In genomic region chr10:19815036-19815435, GRCh38 we compare ENCODE assay signal across 10 cellular contexts. TPM values are rescaled to one million over a fixed set of nuclear protein-coding genes. Genes with fewer than 3 reads are reported as not detected.
DNase-seq lines count a peak whose midpoint lies in the region; ATAC-seq, FAIRE-seq and TF ChIP-seq lines count a peak whose summit lies in the region.
"Had no signal": no experiment of that assay in that cellular context is flagged by ENCODE, and none has a peak within 500 bp of the region (broad histone marks: within the 10 kb centered on the region; RNA-seq: fewer than 3 reads in every experiment).

No MANE protein-coding gene starts in this region.

- H3K9ac ChIP-seq in adipocyte (ENCODE audit: low read length): peak overlapping the region; percentile 77

- H3K9me3 ChIP-seq in BE2C (no peaks in the 10 kb centered on the region), adipocyte (ENCODE audit: control insufficient read depth, low read length) (no peaks in the 10 kb centered on the region), iPS DF 6.9 (ENCODE audit: control insufficient read depth, insufficient read depth, low read length) (no peaks in the 10 kb centered on the region)

- H3K27me3 ChIP-seq in BE2C: peaks cover 36% of the 10 kb centered on the region
- peaks cover 9% of the 10 kb centered on the region for H3K27me3 ChIP-seq in adipocyte (replicated peaks; ENCODE audit: control insufficient read depth, insufficient read depth, low read length)
- H3K27me3 ChIP-seq in iPS DF 6.9 (ENCODE audit: control insufficient read depth, insufficient read depth, low read length): no peaks in the 10 kb centered on the region

- H3K4me3 ChIP-seq in BE2C (ENCODE audit: low read depth, low read length) (peak overlapping the region; percentile 80), adipocyte (ENCODE audit: low read length) (peak overlapping the region; percentile 80), iPS DF 6.9 (ENCODE audit: low read length) (peak overlapping the region; percentile 87; the same call in 1 of the 2 replicates)
- H3K4me3 ChIP-seq: PC-9 had no signal

- no peak overlapping the region for H3K27ac ChIP-seq in iPS DF 6.9 (ENCODE audit: low read length)
- H3K27ac ChIP-seq: PC-9 had no signal

- no CpG with 5 or more reads among the region's 11 CpGs for WGBS in iPS DF 6.9 (ENCODE audit: insufficient coverage, insufficient read length)

- DNase-seq in BE2C (no peak), adipocyte (ENCODE audit: low read depth) (no peak), iPS DF 6.9 (ENCODE audit: low read depth, low spot score) (no peak), pons (ENCODE audit: low spot score) (peak; percentile 17), frontal cortex (ENCODE audit: low spot score in 2 of 2) (no peak), amygdala (lab: John Stamatoyannopoulos, UW) (no peak)
- DNase-seq: activated CD8-positive, alpha-beta memory T cell treated with anti-CD3 and anti-CD28 coated beads, Interleukin-2, amount 10 ng/mL, durations not matched to agents 7 days and 5 days; PC-9 had no signal

- no peak for FAIRE-seq in frontal cortex (lab: Jason Lieb, UNC)

- H3K4me1 ChIP-seq in BE2C: no peaks in the 10 kb centered on the region
- peaks cover 18% of the 10 kb centered on the region for H3K4me1 ChIP-seq in adipocyte (ENCODE audit: control insufficient read depth, insufficient read depth, low read length)
- no peaks in the 10 kb centered on the region for H3K4me1 ChIP-seq in iPS DF 6.9 (ENCODE audit: control insufficient read depth, insufficient read depth, low read length)

- no peak for TF ChIP-seq CTCF in BE2C (IDR thresholded peaks at IDR 0.05; ENCODE audit: low read depth, low read length)

- ATAC-seq in HG02642 (IDR thresholded peaks at IDR 0.05; ENCODE audit: poor library complexity, unreplicated experiment) (no peak), HG02610 (IDR thresholded peaks at IDR 0.05; ENCODE audit: unreplicated experiment) (no peak)

- no peaks in the 10 kb centered on the region for H3K36me3 ChIP-seq in BE2C
- no peaks in the 10 kb centered on the region for H3K36me3 ChIP-seq in adipocyte (ENCODE audit: control insufficient read depth, insufficient read depth, low read length, severe bottlenecking)
- H3K36me3 ChIP-seq in iPS DF 6.9 (ENCODE audit: control insufficient read depth, insufficient read depth, low read length): no peaks in the 10 kb centered on the region

RNA-seq across cellular contexts. Expression of gene PLXDC2, which starts 1.2 kb away (rescaled TPM):
- polyA plus RNA-seq in BE2C (2012; ENCODE audit: insufficient read depth, insufficient read length, low read depth): 0.36 TPM
- 10.6 TPM for total RNA-seq in frontal cortex
- total RNA-seq: PC-9 had no signal
